Comparison of ENCODE assay signal across 7 cellular contexts in the genomic region with DNA sequence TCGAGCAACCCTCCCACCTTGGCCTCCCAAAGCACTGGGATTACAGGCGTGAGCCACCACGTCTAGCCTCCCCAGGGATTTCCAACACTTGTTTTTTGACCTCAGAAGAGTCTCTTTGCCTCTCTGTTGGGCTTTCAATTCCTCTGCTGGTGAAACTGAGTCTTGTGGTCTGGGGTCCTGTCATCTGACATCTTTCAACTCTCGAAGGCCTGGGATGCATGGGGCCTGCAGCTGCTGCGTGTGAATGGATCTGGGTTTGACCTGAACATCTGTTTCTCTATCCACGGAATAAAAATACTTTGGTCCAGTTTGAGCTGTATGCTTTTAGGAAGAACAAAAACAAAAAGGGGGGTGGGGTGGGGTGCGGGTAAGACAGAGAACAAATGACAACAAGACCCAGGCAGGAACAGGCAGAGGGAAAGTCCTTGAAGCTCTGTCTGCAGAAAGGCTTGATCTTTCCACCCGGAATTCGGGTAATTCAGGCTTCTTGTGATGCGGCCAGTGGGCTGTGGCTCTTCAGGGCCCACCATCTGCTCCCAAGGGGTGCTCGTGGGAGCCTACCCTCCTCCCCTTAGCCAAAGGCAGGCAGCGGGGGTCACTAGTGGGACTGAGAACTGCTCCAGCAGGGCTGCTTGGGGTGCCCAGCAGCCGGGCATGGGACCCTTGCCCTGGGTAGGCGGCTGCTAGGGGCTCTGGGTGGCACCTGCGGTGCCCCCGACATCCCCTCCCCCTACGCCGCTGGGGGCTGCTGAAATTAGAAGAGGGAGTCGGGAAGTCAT.
DNase-seq lines count a peak whose midpoint lies in the region; ATAC-seq, FAIRE-seq and TF ChIP-seq lines count a peak whose summit lies in the region.

No MANE protein-coding gene starts in this region.

- peak overlapping the region; percentile 75 for H3K4me3 Mint-ChIP-seq in stimulated activated effector memory CD8-positive, alpha-beta T cell treated with anti-CD3 and anti-CD28 coated beads, Interleukin-12 subunit alpha, Interleukin-12 subunit beta, amount 100 ng/mL, for 72 hours

- no peaks in the 10 kb centered on the region for H3K36me3 Mint-ChIP-seq in stimulated activated effector memory CD8-positive, alpha-beta T cell treated with anti-CD3 and anti-CD28 coated beads, Interleukin-12 subunit alpha, Interleukin-12 subunit beta, amount 100 ng/mL, for 72 hours

- H2AFZ ChIP-seq in H1 (ENCODE audit: low read length): no peak overlapping the region

- no peak for TF ChIP-seq POLR2A in H1 (IDR thresholded peaks at IDR 0.05; ENCODE audit: control extremely low read depth in 1 of 2, low read depth in 2 of 2, low read length in 2 of 2)

- H4K20me1 ChIP-seq in H1 (replicated peaks in 1 of 2; ENCODE audit: control insufficient read depth in 1 of 2, insufficient read depth in 2 of 2, low read length in 2 of 2): no peaks in the 10 kb centered on the region

- POLR2A ChIA-PET in H1 (lab: Charles Lee; ENCODE audit: partially characterized antibody): interaction anchor here (1.2 to 1.8 kb wide), 4 partner anchors 8 to 21 kb away, joined by 3 to 10 read pairs (median 4); no protein-coding TSS in a partner anchor

- no peak overlapping the region for H4K8ac ChIP-seq in H1 (ENCODE audit: extremely low read depth, insufficient read depth, low read length)

- DNase-seq in GM20000 (ENCODE audit: low spot score) (peak; percentile 38), H1 (ENCODE audit: low read depth in 1 of 2, low spot score in 2 of 2) (no peak), NCI-H1092 treated with DMSO at 0.1 percent for 48 hours (lab: John Stamatoyannopoulos, UW) (no peak), cerebellar cortex (ENCODE audit: low spot score) (no peak)
- DNase-seq in stimulated activated effector memory CD8-positive, alpha-beta T cell treated with anti-CD3 and anti-CD28 coated beads, Interleukin-12 subunit alpha, Interleukin-12 subunit beta, amount 100 ng/mL, for 72 hours (ENCODE audit: low spot score in 2 of 2): no peak
- no peak for DNase-seq in stimulated activated CD4-positive, alpha-beta T cell treated with anti-CD3 and anti-CD28 coated beads, Interleukin-2, amount 100 ng/mL, for 48 hours

- no peak overlapping the region for H4K5ac ChIP-seq in H1 (ENCODE audit: insufficient read length, low read depth, low read length)

- H3K9me3 ChIP-seq in H1 (ENCODE audit: insufficient read depth in 2 of 2, low read depth in 1 of 2, low read length in 1 of 2): no peaks in the 10 kb centered on the region

- H3K56ac ChIP-seq in H1 (replicated peaks; ENCODE audit: insufficient read length, low read depth, low read length): no peak overlapping the region

- no peak for TF ChIP-seq EP300 in H1 (IDR thresholded peaks at IDR 0.05; ENCODE audit: borderline replicate concordance in 1 of 2, low read depth in 2 of 2, low read length in 2 of 2)

- no peak overlapping the region for H4K91ac ChIP-seq in H1 (replicated peaks; ENCODE audit: insufficient read length, low read length)

- peak overlapping the region; percentile 56 for H3K18ac ChIP-seq in H1 (ENCODE audit: extremely low read depth, low read length)

- H3K36me3 ChIP-seq in H1 (ENCODE audit: control insufficient read depth in 2 of 4, insufficient read depth in 4 of 4, low read length in 3 of 4): no peaks in the 10 kb centered on the region

- WGBS in H1 (ENCODE audit: extremely low coverage in 1 of 2, insufficient coverage in 1 of 2, insufficient read length in 1 of 2, insufficient replicate concordance in 2 of 2, low coverage in 1 of 2, low lambda C conversion rate in 2 of 2, missing lambda C conversion rate in 1 of 2), 2 experiments: 68% methylated on average over 16 of the region's 19 CpGs; no CpG with 5 or more reads in 1 of the 2 experiments

- H3K14ac ChIP-seq in H1 (ENCODE audit: insufficient read length): no peak overlapping the region

- H2BK20ac ChIP-seq in H1 (ENCODE audit: low read length): no peak overlapping the region

- peaks cover 62% of the 10 kb centered on the region for H3K4me1 Mint-ChIP-seq in stimulated activated effector memory CD8-positive, alpha-beta T cell treated with anti-CD3 and anti-CD28 coated beads, Interleukin-12 subunit alpha, Interleukin-12 subunit beta, amount 100 ng/mL, for 72 hours

- peak; percentile 28 for ATAC-seq in HG03280 (IDR thresholded peaks at IDR 0.05; ENCODE audit: unreplicated experiment)
- no peak for ATAC-seq in stimulated activated effector memory CD8-positive, alpha-beta T cell treated with anti-CD3 and anti-CD28 coated beads, Interleukin-12 subunit alpha, Interleukin-12 subunit beta, amount 100 ng/mL, for 72 hours

- H2BK15ac ChIP-seq in H1 (ENCODE audit: low read length): no peak overlapping the region

- H3K27me3 ChIP-seq in H1 (replicated peaks in 1 of 4; ENCODE audit: control insufficient read depth in 3 of 4, extremely low read depth in 1 of 4, insufficient read depth in 3 of 4, low read length in 3 of 4): peaks cover 0 to 8% (median 5%) of the 10 kb centered on the region in 4 experiments; a peak in 5 of 7 replicates

- CTCF ChIA-PET in H1 (lab: Charles Lee; ENCODE audit: partially characterized antibody): interaction anchor here (0.6 to 3.5 kb wide), 10 partner anchors 9 to 1197 kb away, joined by 3 to 14 read pairs (median 4); no protein-coding TSS in a partner anchor

- no peak overlapping the region for H2AK5ac ChIP-seq in H1 (ENCODE audit: low read depth, low read length)

- H3K27ac ChIP-seq in H1 (ENCODE audit: low read depth, low read length): no peak overlapping the region

- no peak overlapping the region for H2BK120ac ChIP-seq in H1 (replicated peaks; ENCODE audit: low read depth, low read length)

- peak overlapping the region; percentile 65 to 91 for H3K4me2 ChIP-seq in H1 (ENCODE audit: insufficient read depth in 1 of 2, low read depth in 2 of 2, low read length in 2 of 2)

- no peak for TF ChIP-seq RAD21 in H1 (IDR thresholded peaks at IDR 0.05 in 1 of 2, conservative IDR thresholded peaks at IDR 0.05 in 1 of 2; ENCODE audit: low read depth in 2 of 2, low read length in 2 of 2)

- no peak for FAIRE-seq in H1 (lab: Jason Lieb, UNC)

- TF ChIP-seq CTCF in GM20000 (IDR thresholded peaks at IDR 0.05; ENCODE audit: extremely low read depth, missing control alignments) (no peak), H1 (IDR thresholded peaks at IDR 0.05; ENCODE audit: control extremely low read depth in 1 of 3, insufficient read depth in 1 of 3, low read depth in 1 of 3, low read length in 3 of 3) (no peak)

- H3K4me1 ChIP-seq in H1 (replicated peaks in 1 of 4; ENCODE audit: control insufficient read depth in 3 of 4, insufficient read depth in 4 of 4, low read length in 3 of 4): peaks cover 11 to 34% (median 26%) of the 10 kb centered on the region in 4 experiments

- no peak overlapping the region for H2BK5ac ChIP-seq in H1 (ENCODE audit: low read depth, low read length)

- H3K23me2 ChIP-seq in H1 (ENCODE audit: low read depth, low read length): peaks cover 7% of the 10 kb centered on the region; the same call in 1 of the 2 replicates

- no peak overlapping the region for H3K23ac ChIP-seq in H1 (ENCODE audit: insufficient read length)

- H3K4me3 ChIP-seq in H1 (ENCODE audit: extremely low read depth in 1 of 4, insufficient read depth in 2 of 4, low read depth in 3 of 4, low read length in 4 of 4): peak overlapping the region; percentile 30 to 69 (median 39); a peak in 6 of 8 replicates

- H3K79me1 ChIP-seq in H1 (ENCODE audit: low read depth, low read length): no peaks in the 10 kb centered on the region

- no peaks in the 10 kb centered on the region for H3K9me3 Mint-ChIP-seq in stimulated activated effector memory CD8-positive, alpha-beta T cell treated with anti-CD3 and anti-CD28 coated beads, Interleukin-12 subunit alpha, Interleukin-12 subunit beta, amount 100 ng/mL, for 72 hours

- H3K9ac ChIP-seq in H1 (replicated peaks in 1 of 4; ENCODE audit: extremely low read depth in 1 of 4, low read depth in 3 of 4, low read length in 3 of 4): no peak overlapping the region

- peak overlapping the region; percentile 71 for H3K27ac Mint-ChIP-seq in stimulated activated effector memory CD8-positive, alpha-beta T cell treated with anti-CD3 and anti-CD28 coated beads, Interleukin-12 subunit alpha, Interleukin-12 subunit beta, amount 100 ng/mL, for 72 hours

- H3K79me2 ChIP-seq in H1 (ENCODE audit: control insufficient read depth in 1 of 2, insufficient read depth in 2 of 2, low read length in 2 of 2): no peaks in the 10 kb centered on the region

- no peak overlapping the region for H3K4ac ChIP-seq in H1 (replicated peaks; ENCODE audit: insufficient read length, low read depth, low read length)

- no peak overlapping the region for H2BK12ac ChIP-seq in H1 (ENCODE audit: low read depth, low read length)

TF ChIP-seq in H1, 55 proteins besides CTCF, POLR2A, EP300 and RAD21:
- no peak for TF ChIP-seq CBX5 (IDR thresholded peaks at IDR 0.05; ENCODE audit: low read depth, low read length)
- no peak for TF ChIP-seq CHD2 (IDR thresholded peaks at IDR 0.05; ENCODE audit: low read length)
- TF ChIP-seq RXRA (IDR thresholded peaks at IDR 0.05; ENCODE audit: insufficient read depth, low read depth, low read length): no peak
- no peak for TF ChIP-seq SIRT6 (IDR thresholded peaks at IDR 0.05; ENCODE audit: low read length)
- TF ChIP-seq POU5F1 (IDR thresholded peaks at IDR 0.05; ENCODE audit: low read depth, low read length): no peak
- TF ChIP-seq POLR2AphosphoS5 (IDR thresholded peaks at IDR 0.05; ENCODE audit: low read depth, low read length): no peak
- no peak for TF ChIP-seq GTF2F1 (IDR thresholded peaks at IDR 0.05; ENCODE audit: borderline replicate concordance, low read depth, low read length)
- no peak for TF ChIP-seq BCL11A (IDR thresholded peaks at IDR 0.05; ENCODE audit: low read depth in 2 of 2, low read length in 2 of 2)
- no peak for TF ChIP-seq CEBPB (IDR thresholded peaks at IDR 0.05; ENCODE audit: low read depth, low read length)
- no peak for TF ChIP-seq GABPA (IDR thresholded peaks at IDR 0.05; ENCODE audit: borderline replicate concordance, insufficient read depth, low read length)
- no peak for TF ChIP-seq SIX5 (IDR thresholded peaks at IDR 0.05; ENCODE audit: low read depth, low read length)
- TF ChIP-seq SUZ12 (IDR thresholded peaks at IDR 0.05; ENCODE audit: low read length): no peak
- TF ChIP-seq, protein P1, sequence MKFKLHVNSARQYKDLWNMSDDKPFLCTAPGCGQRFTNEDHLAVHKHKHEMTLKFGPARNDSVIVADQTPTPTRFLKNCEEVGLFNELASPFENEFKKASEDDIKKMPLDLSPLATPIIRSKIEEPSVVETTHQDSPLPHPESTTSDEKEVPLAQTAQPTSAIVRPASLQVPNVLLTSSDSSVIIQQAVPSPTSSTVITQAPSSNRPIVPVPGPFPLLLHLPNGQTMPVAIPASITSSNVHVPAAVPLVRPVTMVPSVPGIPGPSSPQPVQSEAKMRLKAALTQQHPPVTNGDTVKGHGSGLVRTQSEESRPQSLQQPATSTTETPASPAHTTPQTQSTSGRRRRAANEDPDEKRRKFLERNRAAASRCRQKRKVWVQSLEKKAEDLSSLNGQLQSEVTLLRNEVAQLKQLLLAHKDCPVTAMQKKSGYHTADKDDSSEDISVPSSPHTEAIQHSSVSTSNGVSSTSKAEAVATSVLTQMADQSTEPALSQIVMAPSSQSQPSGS (IDR thresholded peaks at IDR 0.05; ENCODE audit: low read length): no peak
